Comparison of ENCODE assay signal across 14 cellular contexts in the genomic region with DNA sequence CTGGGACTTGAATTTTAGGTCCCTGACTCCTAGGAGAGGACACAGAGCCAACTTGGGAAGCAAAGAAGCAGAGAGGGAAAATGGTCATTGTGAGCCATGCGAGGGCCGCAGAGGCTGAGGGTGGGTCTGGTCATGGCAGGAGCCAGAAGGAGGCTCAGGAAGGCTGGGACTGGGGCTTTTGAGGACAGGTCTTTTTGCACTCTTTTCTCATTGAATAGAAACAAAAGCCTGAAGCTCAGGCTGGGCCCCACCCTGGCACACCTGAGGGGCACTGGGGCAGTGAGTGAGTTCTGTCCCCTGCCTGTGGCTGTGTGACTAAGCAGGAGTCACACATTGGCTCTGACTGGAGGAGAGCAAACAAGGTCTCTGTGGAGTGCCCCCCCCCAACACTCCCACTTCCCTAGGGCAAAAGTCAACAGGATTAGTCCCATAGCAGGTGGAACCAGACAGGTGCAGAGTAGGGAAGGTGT. TPM values are rescaled to one million over a fixed set of nuclear protein-coding genes. Genes with fewer than 3 reads are reported as not detected.
DNase-seq lines count a peak whose midpoint lies in the region; ATAC-seq, FAIRE-seq and TF ChIP-seq lines count a peak whose summit lies in the region.
"Had no signal": no experiment of that assay in that cellular context is flagged by ENCODE, and none has a peak within 500 bp of the region (broad histone marks: within the 10 kb centered on the region; RNA-seq: fewer than 3 reads in every experiment).

No MANE protein-coding gene starts in this region.

- no peaks in the 10 kb centered on the region for H3K36me3 ChIP-seq in small intestine (ENCODE audit: control insufficient read depth in 2 of 2, insufficient read depth in 2 of 2, low read length in 2 of 2)
- no peaks in the 10 kb centered on the region for H3K36me3 ChIP-seq in effector memory CD4-positive, alpha-beta T cell (ENCODE audit: control insufficient read depth, insufficient read depth, low read length)

- in situ Hi-C loops in GM13976 (cut with MboI; ENCODE audit: low sequenced_read_pairs, unreplicated experiment), result no loop called here

- H3K4me1 ChIP-seq in small intestine (ENCODE audit: control insufficient read depth in 2 of 2, insufficient read depth in 1 of 2, low read depth in 1 of 2, low read length in 1 of 2), result no peaks in the 10 kb centered on the region
- H3K4me1 ChIP-seq in effector memory CD4-positive, alpha-beta T cell (ENCODE audit: control insufficient read depth, insufficient read depth, low read length, poor library complexity, severe bottlenecking), result no peaks in the 10 kb centered on the region

- 8 to 55% (median 50%) methylated on average over 2 of the region's 2 CpGs for WGBS in small intestine, 3 donors

- H3K4me3 ChIP-seq in epithelial cell of esophagus (ENCODE audit: low read length) (no peak overlapping the region), small intestine (ENCODE audit: low read depth in 1 of 2, low read length in 2 of 2) (no peak overlapping the region)
- H3K4me3 ChIP-seq in effector memory CD4-positive, alpha-beta T cell (ENCODE audit: insufficient read depth, low read depth, low read length, poor library complexity, severe bottlenecking), result no peak overlapping the region
- H3K4me3 ChIP-seq: GM12878 had no signal

- H3K27me3 ChIP-seq in small intestine (ENCODE audit: control insufficient read depth in 2 of 2, insufficient read depth in 2 of 2, low read length in 2 of 2), result peaks cover 0 to 5% of the 10 kb centered on the region in 2 donors
- peaks cover 20% of the 10 kb centered on the region for H3K27me3 ChIP-seq in effector memory CD4-positive, alpha-beta T cell (replicated peaks; ENCODE audit: control insufficient read depth, insufficient read depth, low read length, poor library complexity, severe bottlenecking)

- no peak for TF ChIP-seq CTCF in GM13976 (IDR thresholded peaks at IDR 0.05; ENCODE audit: borderline replicate concordance, control extremely low read depth, extremely low read depth, insufficient read depth, missing control alignments)
- no peak for TF ChIP-seq CTCF in epithelial cell of esophagus (IDR thresholded peaks at IDR 0.05; ENCODE audit: insufficient read depth, low read depth, low read length, missing control alignments)

- no peak for FAIRE-seq in small intestine (lab: Jason Lieb, UNC)
- FAIRE-seq: GM12878 had no signal

- H3K27ac ChIP-seq in small intestine (ENCODE audit: low read depth in 1 of 2, low read length in 1 of 2), result peak overlapping the region in 1 of 2 donors; percentile 58
- H3K27ac ChIP-seq in effector memory CD4-positive, alpha-beta T cell (ENCODE audit: insufficient read depth, low read length, poor library complexity, severe bottlenecking), result no peak overlapping the region

- ATAC-seq in HG02642 (IDR thresholded peaks at IDR 0.05; ENCODE audit: poor library complexity, unreplicated experiment), result no peak
- ATAC-seq: GM12878 had no signal

- DNase-seq in GM13976 (ENCODE audit: low spot score) (peak; percentile 10), NCI-H2196 (lab: John Stamatoyannopoulos, UW; ENCODE audit: unreplicated experiment) (peak; percentile 77), epithelial cell of esophagus (ENCODE audit: low read depth) (peak; percentile 59), small intestine (peak; percentile 81), iPS-NIHi7 (ENCODE audit: extremely low spot score) (no peak)
- DNase-seq in effector memory CD4-positive, alpha-beta T cell, result no peak
- DNase-seq: activated naive CD4-positive, alpha-beta T cell; DMS 273 treated with DMSO at 0.1 percent for 48 hours; NCI-H526 treated with DMSO at 0.1 percent for 48 hours; stimulated activated CD4-positive, alpha-beta T cell treated with anti-CD3 and anti-CD28 coated beads, Interleukin-12 subunit alpha, Interleukin-12 subunit beta, amount 100 ng/mL, for 4 hours; stimulated activated CD8-positive, alpha-beta memory T cell treated with anti-CD3 and anti-CD28 coated beads, Interleukin-4, amount 100 ng/mL, for 48 hours had no signal

- H3K9me3 ChIP-seq in small intestine (ENCODE audit: control insufficient read depth, low read depth), result no peaks in the 10 kb centered on the region
- no peaks in the 10 kb centered on the region for H3K9me3 ChIP-seq in effector memory CD4-positive, alpha-beta T cell (ENCODE audit: control insufficient read depth, low read length)

RNA-seq across cellular contexts. Expression of gene KRT7, which starts 2.8 kb away (rescaled TPM):
- polyA plus RNA-seq in small intestine, result 10 to 100 TPM in 1 of 3 donors, 1 to 10 TPM in 2; 2.2 to 10.1 (median 3.9) TPM

RNA-seq across cellular contexts. Expression of gene KRT86, which starts 38.6 kb away (rescaled TPM):
- polyA plus RNA-seq in small intestine, result under 1 TPM in 2 of 3 donors, not detected in 1; 0.01 to 0.54 TPM

RNA-seq across cellular contexts. Expression of gene KRT80, which starts 44.0 kb away (rescaled TPM):
- polyA plus RNA-seq in small intestine, result 1 to 10 TPM in 1 of 3 donors, under 1 TPM in 2; 0.27 to 3.2 (median 0.89) TPM

RNA-seq across cellular contexts. Expression of gene KRT81, which starts 55.5 kb away (rescaled TPM):
- polyA plus RNA-seq in small intestine, result not detected
- polyA plus RNA-seq: fibroblast of lung had no signal

Comparison
In these comparisons a context has a peak if more than half of its experiments do, and no peak if none do; other contexts are left out.
1. DNase-seq: peak in GM13976 (single experiment), NCI-H2196 (single experiment), epithelial cell of esophagus (single experiment) and small intestine (single experiment); none in iPS-NIHi7 (single experiment) and effector memory CD4-positive, alpha-beta T cell (0 of 3).